In the genomic region with DNA sequence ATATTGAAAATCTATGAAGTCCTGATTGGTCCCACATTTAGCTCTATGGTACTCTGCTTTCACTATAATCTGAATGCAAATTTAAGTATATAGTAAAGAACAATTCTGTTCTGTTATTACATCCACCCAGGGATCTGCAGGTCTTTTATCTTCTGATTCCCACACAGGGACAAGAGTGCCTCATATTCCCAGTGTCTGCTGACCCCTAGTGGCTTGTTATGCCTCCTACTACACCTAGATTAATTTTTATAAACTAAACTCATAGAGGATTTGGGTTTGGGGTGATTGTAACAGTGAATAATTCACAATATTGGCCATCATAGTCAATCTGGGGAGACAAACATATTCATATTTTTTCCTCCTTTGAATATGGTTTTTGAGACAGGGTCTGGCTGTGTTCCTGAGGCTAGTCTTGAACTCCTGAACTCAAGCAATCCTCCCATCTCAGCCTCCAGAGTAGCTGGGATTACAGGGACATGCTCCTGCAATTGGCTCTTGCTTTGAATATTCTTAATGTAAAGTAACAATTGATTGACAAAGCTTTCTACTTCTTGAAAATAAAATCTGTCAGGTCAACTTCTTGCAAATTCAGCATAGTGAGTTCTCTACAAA, we compare ENCODE assay signal across 9 cellular contexts.
DNase-seq lines count a peak whose midpoint lies in the region; ATAC-seq and TF ChIP-seq lines count a peak whose summit lies in the region.
"Had no signal": no experiment of that assay in that cellular context is flagged by ENCODE, and none has a peak within 500 bp of the region (broad histone marks: within the 10 kb centered on the region; RNA-seq: fewer than 3 reads in every experiment).

No MANE protein-coding gene starts in this region.

- no peak overlapping the region for H3K4me3 Mint-ChIP-seq in T-helper 17 cell
- H3K4me3 Mint-ChIP-seq: activated B cell treated with CpG ODN at 0.5 μM for 24 hours had no signal

- intact Hi-C loops in sciatic nerve (cut with DNase I): no loop called here

- in situ Hi-C loops in astrocyte of the spinal cord (cut with HindIII; ENCODE audit: low sequenced_read_pairs): no loop called here

- DNase-seq in DMS114 treated with DMSO at 0.1 percent for 48 hours (lab: John Stamatoyannopoulos, UW; ENCODE audit: unreplicated experiment): peak; percentile 22
- DNase-seq in NCI-H2196 (lab: John Stamatoyannopoulos, UW; ENCODE audit: unreplicated experiment): peak; percentile 62
- DNase-seq in astrocyte of the spinal cord (ENCODE audit: low read depth, low spot score): peak; percentile 67
- DNase-seq in kidney epithelial cell (ENCODE audit: low read depth): peak; percentile 14
- no peak for DNase-seq in sciatic nerve (ENCODE audit: low spot score)
- no peak for DNase-seq in T-helper 17 cell
- DNase-seq: activated B cell treated with CpG ODN at 0.5 μM for 24 hours had no signal

- H3K4me3 ChIP-seq in astrocyte of the spinal cord (ENCODE audit: low read depth, low read length) (no peak overlapping the region), kidney epithelial cell (ENCODE audit: low read depth, low read length) (no peak overlapping the region)

- ATAC-seq in GM19328 (IDR thresholded peaks at IDR 0.05; ENCODE audit: unreplicated experiment) (peak; percentile 74), HG03175 (IDR thresholded peaks at IDR 0.05; ENCODE audit: unreplicated experiment) (peak; percentile 60), sciatic nerve (no peak), T-helper 17 cell (no peak)

- H3K36me3 ChIP-seq in kidney epithelial cell (ENCODE audit: control insufficient read depth, insufficient read depth, low read length): no peaks in the 10 kb centered on the region

- TF ChIP-seq CTCF in astrocyte of the spinal cord (IDR thresholded peaks at IDR 0.05; ENCODE audit: low read depth, low read length): peak; percentile 75
- peak; percentile 76 for TF ChIP-seq CTCF in kidney epithelial cell (IDR thresholded peaks at IDR 0.05; ENCODE audit: insufficient read depth, low read length, poor library complexity, severe bottlenecking)

- no peaks in the 10 kb centered on the region for H3K27me3 Mint-ChIP-seq in T-helper 17 cell
- H3K27me3 Mint-ChIP-seq: activated B cell treated with CpG ODN at 0.5 μM for 24 hours had no signal

- no peaks in the 10 kb centered on the region for H3K4me1 Mint-ChIP-seq in T-helper 17 cell
- H3K4me1 Mint-ChIP-seq: activated B cell treated with CpG ODN at 0.5 μM for 24 hours had no signal

- H3K27ac Mint-ChIP-seq in T-helper 17 cell: no peak overlapping the region
- H3K27ac Mint-ChIP-seq: activated B cell treated with CpG ODN at 0.5 μM for 24 hours had no signal

- H3K36me3 Mint-ChIP-seq in T-helper 17 cell (ENCODE audit: low read depth): no peaks in the 10 kb centered on the region

- H3K9me3 ChIP-seq in T-helper 17 cell (ENCODE audit: control insufficient read depth, low read length, poor library complexity, severe bottlenecking): no peaks in the 10 kb centered on the region

- H3K27me3 ChIP-seq in kidney epithelial cell (ENCODE audit: control insufficient read depth, insufficient read depth, low read length): no peaks in the 10 kb centered on the region

Comparison
In these comparisons a context has a peak if more than half of its experiments do, and no peak if none do; other contexts are left out.
1. DNase-seq: peak in DMS114 treated with DMSO at 0.1 percent for 48 hours (single experiment), NCI-H2196 (single experiment), astrocyte of the spinal cord (single experiment) and kidney epithelial cell (single experiment); none in sciatic nerve (single experiment) and T-helper 17 cell (0 of 3).
2. ATAC-seq: peak in GM19328 (single experiment) and HG03175 (single experiment); none in sciatic nerve (single experiment) and T-helper 17 cell (single experiment).